Comparison of ENCODE assay signal across 34 cellular contexts in the genomic region with DNA sequence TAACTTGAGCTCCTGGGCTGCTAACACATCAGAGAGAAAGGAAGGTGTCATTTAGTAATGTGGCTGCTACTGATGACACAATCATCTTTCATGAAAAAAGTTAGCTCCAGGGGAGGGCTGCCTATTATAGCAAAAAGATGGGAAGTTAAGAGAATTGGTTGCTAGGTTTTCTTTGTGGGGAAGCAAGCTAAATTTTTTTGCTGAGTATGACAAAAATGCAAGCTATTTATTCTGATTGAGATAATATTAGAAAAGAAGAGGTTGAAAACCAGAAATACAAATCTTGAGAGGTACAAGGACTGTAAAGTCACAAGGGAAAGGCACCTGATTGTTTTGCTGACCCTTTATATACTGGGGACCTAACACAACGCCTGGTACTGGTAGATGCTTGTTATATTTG. TPM values are rescaled to one million over a fixed set of nuclear protein-coding genes. Genes with fewer than 3 reads are reported as not detected.
"Had no signal": no experiment of that assay in that cellular context is flagged by ENCODE, and none has a peak within 500 bp of the region (broad histone marks: within the 10 kb centered on the region; RNA-seq: fewer than 3 reads in every experiment).

No MANE protein-coding gene starts in this region.

- DNase-seq: activated CD4-positive, alpha-beta T cell treated with anti-CD3 and anti-CD28 coated beads for 36 hours; activated CD4-positive, alpha-beta T cell treated with anti-CD3 and anti-CD28 coated beads, Interleukin-2, amount 50 U/mL, for 1 hour; activated CD4-positive, alpha-beta T cell treated with anti-CD3 and anti-CD28 coated beads, Interleukin-2, amount 50 U/mL, for 48 hours; activated CD4-positive, CD25-positive, alpha-beta regulatory T cell; activated CD4-positive, CD25-positive, alpha-beta regulatory T cell treated with anti-CD3 and anti-CD28 coated beads, Interleukin-2, amount 50 U/mL, for 72 hours; activated CD8-positive, alpha-beta memory T cell treated with anti-CD3 and anti-CD28 coated beads for 24 hours; activated CD8-positive, alpha-beta T cell treated with anti-CD3 and anti-CD28 coated beads for 36 hours; activated effector memory CD4-positive, alpha-beta T cell treated with Interleukin-2 at 50 U/mL for 16 hours; activated gamma-delta T cell treated with Interleukin-2 at 50 U/mL for 16 hours; activated naive CD4-positive, alpha-beta T cell treated with anti-CD3 and anti-CD28 coated beads, Interleukin-2, amount 50 U/mL, for 16 hours; activated naive CD4-positive, alpha-beta T cell treated with Interleukin-2 at 50 U/mL for 16 hours; activated T-cell treated with anti-CD3 and anti-CD28 coated beads, Interleukin-2, amount 50 U/mL, for 4 hours; amniotic stem cell; anterior cingulate cortex; brain microvascular endothelial cell; dorsolateral prefrontal cortex; effector CD4-positive, alpha-beta T cell; effector memory CD8-positive, alpha-beta T cell; erythroblast; esophagus squamous epithelium; foreskin melanocyte; heart right ventricle; T-helper 2 cell had no signal

- H3K4me1 Mint-ChIP-seq: activated CD4-positive, alpha-beta T cell treated with anti-CD3 and anti-CD28 coated beads for 36 hours; activated T-helper 17 cell treated with anti-CD3 and anti-CD28 coated beads, Interleukin-2, amount 50 U/mL, for 72 hours; central memory CD8-positive, alpha-beta T cell had no signal

- H3K36me3 ChIP-seq: brain microvascular endothelial cell, esophagus squamous epithelium, gastroesophageal sphincter, heart right ventricle had no signal

- FAIRE-seq: astrocyte, bronchial epithelial cell had no signal

- H3K27ac ChIP-seq: brain microvascular endothelial cell, coronary artery, dorsolateral prefrontal cortex, esophagus squamous epithelium, gastroesophageal sphincter, heart right ventricle had no signal

- ATAC-seq: activated CD4-positive, alpha-beta T cell treated with anti-CD3 and anti-CD28 coated beads for 36 hours; activated CD8-positive, alpha-beta T cell treated with anti-CD3 and anti-CD28 coated beads for 36 hours; activated T-cell treated with anti-CD3 and anti-CD28 coated beads, Interleukin-2, amount 50 U/mL, for 4 hours; activated T-helper 17 cell treated with anti-CD3 and anti-CD28 coated beads, Interleukin-2, amount 50 U/mL, for 72 hours; effector memory CD8-positive, alpha-beta T cell; gastroesophageal sphincter; heart right ventricle had no signal

- H3K27me3 ChIP-seq: brain microvascular endothelial cell, esophagus squamous epithelium, gastroesophageal sphincter had no signal

- H3K4me1 ChIP-seq: esophagus squamous epithelium, gastroesophageal sphincter, heart right ventricle had no signal

- H3K9me3 ChIP-seq: esophagus squamous epithelium had no signal

- H3K27ac Mint-ChIP-seq: activated CD4-positive, alpha-beta T cell treated with anti-CD3 and anti-CD28 coated beads for 36 hours; activated CD8-positive, alpha-beta T cell treated with anti-CD3 and anti-CD28 coated beads for 36 hours; activated naive CD8-positive, alpha-beta T cell; activated T-helper 17 cell treated with anti-CD3 and anti-CD28 coated beads, Interleukin-2, amount 50 U/mL, for 72 hours; dendritic cell treated with granulocyte-macrophage colony-stimulating factor and Interleukin-4, amounts not matched to agents 40 ng/mL and 50 ng/mL, for 4 days; effector memory CD8-positive, alpha-beta T cell had no signal

- H3K4me3 ChIP-seq: coronary artery, esophagus squamous epithelium, gastroesophageal sphincter, heart right ventricle had no signal

- H3K27me3 Mint-ChIP-seq: effector memory CD8-positive, alpha-beta T cell had no signal

- H3K9me3 Mint-ChIP-seq: activated CD8-positive, alpha-beta T cell treated with anti-CD3 and anti-CD28 coated beads for 36 hours; activated T-helper 17 cell treated with anti-CD3 and anti-CD28 coated beads, Interleukin-2, amount 50 U/mL, for 72 hours; central memory CD8-positive, alpha-beta T cell; dendritic cell treated with granulocyte-macrophage colony-stimulating factor and Interleukin-4, amounts not matched to agents 40 ng/mL and 50 ng/mL, for 4 days; effector memory CD8-positive, alpha-beta T cell had no signal

- H3K4me3 Mint-ChIP-seq: activated CD4-positive, alpha-beta T cell treated with anti-CD3 and anti-CD28 coated beads for 36 hours; activated CD8-positive, alpha-beta T cell treated with anti-CD3 and anti-CD28 coated beads for 36 hours; activated naive CD8-positive, alpha-beta T cell; activated T-cell treated with anti-CD3 and anti-CD28 coated beads, Interleukin-2, amount 50 U/mL, for 4 hours; activated T-helper 17 cell treated with anti-CD3 and anti-CD28 coated beads, Interleukin-2, amount 50 U/mL, for 72 hours; central memory CD8-positive, alpha-beta T cell; dendritic cell treated with granulocyte-macrophage colony-stimulating factor and Interleukin-4, amounts not matched to agents 40 ng/mL and 50 ng/mL, for 4 days; effector memory CD8-positive, alpha-beta T cell had no signal

RNA-seq across cellular contexts. Expression of a gene that starts 24.0 kb away (rescaled TPM):
- total RNA-seq: activated CD4-positive, alpha-beta T cell treated with anti-CD3 and anti-CD28 coated beads for 36 hours; activated CD8-positive, alpha-beta T cell treated with anti-CD3 and anti-CD28 coated beads for 36 hours; activated T-cell treated with anti-CD3 and anti-CD28 coated beads, Interleukin-2, amount 50 U/mL, for 4 hours; activated T-helper 17 cell treated with anti-CD3 and anti-CD28 coated beads, Interleukin-2, amount 50 U/mL, for 72 hours; bronchial epithelial cell; fibroblast of lung; glomerular endothelial cell; T-helper 1 cell treated with Interleukin-12 subunit alpha and Interleukin-12 subunit beta and Interleukin-4 antibody, amounts not matched to agents 30 ng/mL and 1 ng/mL, for 36 hours had no signal
- polyA plus RNA-seq: fibroblast of lung had no signal
